Comparison of ENCODE assay signal across 1 cellular context in genomic region chr5:149363345-149363744, GRCh38.
TF ChIP-seq lines count a peak whose summit lies in the region.

No MANE protein-coding gene starts in this region.

TF ChIP-seq in K562, 482 proteins besides CTCF, POLR2A, EP300 and RAD21:
- no peak for TF ChIP-seq AFF4 (CRISPR knock-in tag; IDR thresholded peaks at IDR 0.05)
- TF ChIP-seq SPI1 (IDR thresholded peaks at IDR 0.05; ENCODE audit: borderline replicate concordance, low read depth, low read length), result peak; percentile 39; the same call in 1 of the 2 replicates
